In genomic region chr21:17003763-17004373, GRCh38 we compare ENCODE assay signal across 13 cellular contexts.
A peak's percentile ranks its signal among the peaks of the same experiment; 100 is the strongest.
DNase-seq lines count a peak whose midpoint lies in the region; ATAC-seq and TF ChIP-seq lines count a peak whose summit lies in the region.
"Had no signal": no experiment of that assay in that cellular context is flagged by ENCODE, and none has a peak within 500 bp of the region (broad histone marks: within the 10 kb centered on the region; RNA-seq: fewer than 3 reads in every experiment).

No MANE protein-coding gene starts in this region.

- peak; percentile 10 for DNase-seq in HCEC 1CT
- DNase-seq in SJSA1 (ENCODE audit: low read depth in 1 of 2, low spot score in 2 of 2) = peak in 1 of 2 experiments; percentile 50
- no peak for DNase-seq in esophagus muscularis mucosa (ENCODE audit: extremely low spot score)
- no peak for DNase-seq in ovary
- no peak for DNase-seq in NCI-H226
- no peak for DNase-seq in GM13976 (ENCODE audit: low spot score)
- DNase-seq in right cardiac atrium = no peak
- DNase-seq: activated CD8-positive, alpha-beta T cell treated with anti-CD3 and anti-CD28 coated beads for 36 hours; NCI-H510A treated with DMSO at 0.1 percent for 48 hours; transverse colon had no signal

- H3K4me1 ChIP-seq in SJSA1 (replicated peaks) = peaks cover 29% of the 10 kb centered on the region
- peaks cover 0 to 18% (median 12%) of the 10 kb centered on the region in 4 donors for H3K4me1 ChIP-seq in esophagus muscularis mucosa
- H3K4me1 ChIP-seq in ovary (ENCODE audit: insufficient read depth) = peaks cover 2% of the 10 kb centered on the region
- no peaks in the 10 kb centered on the region for H3K4me1 ChIP-seq in right cardiac atrium (ENCODE audit: control insufficient read depth, insufficient read depth, low read length)

- no peak overlapping the region for H3K4me3 ChIP-seq in SJSA1
- H3K4me3 ChIP-seq in esophagus muscularis mucosa = peak overlapping the region; percentile 15 to 27 (median 22)
- H3K4me3 ChIP-seq in ovary = peak overlapping the region; percentile 19
- no peak overlapping the region for H3K4me3 ChIP-seq in right cardiac atrium (ENCODE audit: low read length)
- H3K4me3 ChIP-seq: cardiac muscle cell, transverse colon had no signal

- WGBS in esophagus muscularis mucosa = 14% methylated on average over 3 of the region's 3 CpGs
- 5 to 10% (median 7%) methylated on average over 3 of the region's 3 CpGs for WGBS in ovary, 3 donors
- 32% methylated on average over 3 of the region's 3 CpGs for WGBS in right cardiac atrium

- TF ChIP-seq CTCF in esophagus muscularis mucosa (IDR thresholded peaks at IDR 0.05) (no peak), ovary (IDR thresholded peaks at IDR 0.05) (no peak), GM13976 (IDR thresholded peaks at IDR 0.05; ENCODE audit: borderline replicate concordance, control extremely low read depth, extremely low read depth, insufficient read depth, missing control alignments) (no peak)

- TF ChIP-seq POLR2A in esophagus muscularis mucosa (IDR thresholded peaks at IDR 0.05; ENCODE audit: low read depth) (no peak), ovary (IDR thresholded peaks at IDR 0.05) (no peak)

- no peaks in the 10 kb centered on the region for H3K9me3 ChIP-seq in SJSA1 (replicated peaks)
- no peaks in the 10 kb centered on the region for H3K9me3 ChIP-seq in esophagus muscularis mucosa
- H3K9me3 ChIP-seq in ovary = no peaks in the 10 kb centered on the region
- H3K9me3 ChIP-seq in right cardiac atrium (ENCODE audit: control insufficient read depth, low read length) = no peaks in the 10 kb centered on the region
- H3K9me3 ChIP-seq: transverse colon had no signal

- H3K27me3 ChIP-seq in SJSA1 (replicated peaks) = no peaks in the 10 kb centered on the region
- H3K27me3 ChIP-seq in esophagus muscularis mucosa = no peaks in the 10 kb centered on the region
- H3K27me3 ChIP-seq in ovary = no peaks in the 10 kb centered on the region
- no peaks in the 10 kb centered on the region for H3K27me3 ChIP-seq in right cardiac atrium (ENCODE audit: control insufficient read depth, insufficient read depth)
- H3K27me3 ChIP-seq: cardiac muscle cell, neutrophil, transverse colon had no signal

- H3K36me3 ChIP-seq in SJSA1 = no peaks in the 10 kb centered on the region
- no peaks in the 10 kb centered on the region for H3K36me3 ChIP-seq in esophagus muscularis mucosa
- no peaks in the 10 kb centered on the region for H3K36me3 ChIP-seq in ovary
- H3K36me3 ChIP-seq: cardiac muscle cell, neutrophil, transverse colon had no signal

- in situ Hi-C loops in GM13976 (cut with MboI; ENCODE audit: low sequenced_read_pairs, unreplicated experiment) = no loop called here

- ATAC-seq in HG03520 (IDR thresholded peaks at IDR 0.05; ENCODE audit: unreplicated experiment) (no peak), right cardiac atrium (no peak)
- ATAC-seq: activated CD8-positive, alpha-beta T cell treated with anti-CD3 and anti-CD28 coated beads for 36 hours had no signal

- TF ChIP-seq EP300 in esophagus muscularis mucosa (IDR thresholded peaks at IDR 0.05) = no peak
- TF ChIP-seq EP300 in ovary (IDR thresholded peaks at IDR 0.05) = no peak

- H3K27ac ChIP-seq in SJSA1 = peak overlapping the region; percentile 91
- peak overlapping the region in 2 of 4 donors; percentile 16 to 27 for H3K27ac ChIP-seq in esophagus muscularis mucosa (replicated peaks in 1 of 4)
- H3K27ac ChIP-seq in ovary = no peak overlapping the region
- H3K27ac ChIP-seq in right cardiac atrium (ENCODE audit: low read length) = no peak overlapping the region
- H3K27ac ChIP-seq: cardiac muscle cell, neutrophil, transverse colon had no signal

- intact Hi-C loops in esophagus muscularis mucosa (cut with DNase I) (no loop called here), ovary (cut with DNase I) (no loop called here), right cardiac atrium (cut with DNase I) (no loop called here)

Comparison
In these comparisons a context has a peak if more than half of its experiments do, and no peak if none do; other contexts are left out.
1. H3K4me3 ChIP-seq: peak in esophagus muscularis mucosa (4 of 4) and ovary (single experiment); none in SJSA1 (single experiment) and right cardiac atrium (single experiment).